Comparison of ENCODE assay signal across 24 cellular contexts in the genomic region with DNA sequence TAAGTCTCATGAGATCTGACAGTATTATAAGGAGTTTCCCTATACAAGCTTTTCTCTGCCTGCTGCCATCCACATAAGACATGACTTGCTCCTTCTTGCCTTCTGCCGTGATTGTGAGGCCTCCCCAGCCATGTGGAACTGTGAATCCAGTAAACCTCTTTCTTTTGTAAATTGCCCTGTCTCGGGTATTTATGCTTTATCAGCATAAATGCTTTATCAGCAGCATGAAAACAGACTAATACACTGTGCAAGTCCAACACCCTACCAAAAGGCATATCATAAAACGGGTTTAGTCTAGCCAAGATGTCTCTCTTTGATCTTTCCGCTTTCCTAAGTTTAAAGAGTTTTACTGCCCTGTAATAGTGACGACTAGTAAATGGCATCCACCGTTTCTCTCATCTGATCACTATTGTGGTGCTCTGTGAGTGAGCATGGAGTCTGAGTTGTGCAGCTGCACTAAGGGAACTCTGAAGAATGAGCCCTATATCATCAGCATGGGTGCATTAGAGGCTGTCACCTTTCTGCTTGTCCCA.
"Had no signal": no experiment of that assay in that cellular context is flagged by ENCODE, and none has a peak within 500 bp of the region (broad histone marks: within the 10 kb centered on the region; RNA-seq: fewer than 3 reads in every experiment).

No MANE protein-coding gene starts in this region.

- H3K4me1 ChIP-seq: adrenal gland, breast epithelium, lower lobe of right lung, neural progenitor cell, sigmoid colon, uterus had no signal

- FAIRE-seq: astrocyte, endometrium, kidney had no signal

- H3K4me3 ChIP-seq: adrenal gland, breast epithelium, coronary artery, lower lobe of right lung, neural progenitor cell, sigmoid colon, thyroid gland, uterus had no signal

- H3K36me3 ChIP-seq: adrenal gland, breast epithelium, lower lobe of right lung, neural progenitor cell, sigmoid colon, thyroid gland, uterus had no signal

- H3K27ac ChIP-seq: adrenal gland, coronary artery, lower lobe of right lung, neural progenitor cell, sigmoid colon, thyroid gland, uterus had no signal

- H3K9me3 ChIP-seq: adrenal gland, breast epithelium, lower lobe of right lung, sigmoid colon, thyroid gland, uterus had no signal

- DNase-seq: activated B cell treated with CpG ODN at 0.5 μM for 24 hours; activated CD4-positive, alpha-beta T cell treated with anti-CD3 and anti-CD28 coated beads for 36 hours; activated CD4-positive, alpha-beta T cell treated with anti-CD3 and anti-CD28 coated beads, Interleukin-2, amount 50 U/mL, for 4 hours; activated CD8-positive, alpha-beta memory T cell treated with anti-CD3 and anti-CD28 coated beads for 24 hours; activated CD8-positive, alpha-beta memory T cell treated with anti-CD3 and anti-CD28 coated beads, Interleukin-2, amount 50 U/mL, for 4 hours; activated T-cell treated with anti-CD3 and anti-CD28 coated beads, Interleukin-2, amount 50 U/mL, for 24 hours; adrenal gland; kidney; lower lobe of right lung; mesendoderm; naive thymus-derived CD4-positive, alpha-beta T cell; sigmoid colon; stimulated activated CD4-positive, alpha-beta T cell treated with anti-CD3 and anti-CD28 coated beads, Interleukin-4, amount 100 ng/mL, for 24 hours; stimulated activated naive CD4-positive, alpha-beta T cell treated with Interleukin-2 at 50 U/mL for 16 hours; T-helper 9 cell; thyroid gland; uterus had no signal

- H3K27me3 ChIP-seq: adrenal gland, breast epithelium, neural progenitor cell, sigmoid colon, thyroid gland, uterus had no signal

- ATAC-seq: activated CD4-positive, alpha-beta T cell treated with anti-CD3 and anti-CD28 coated beads for 36 hours; activated T-helper 17 cell treated with anti-CD3 and anti-CD28 coated beads, Interleukin-2, amount 50 U/mL, for 72 hours; left lobe of liver; lower lobe of right lung; naive thymus-derived CD4-positive, alpha-beta T cell had no signal
